In genomic region chr17:45145035-45145389, GRCh38 we compare ENCODE assay signal across 10 cellular contexts.
DNase-seq lines count a peak whose midpoint lies in the region; ATAC-seq and TF ChIP-seq lines count a peak whose summit lies in the region.
"Had no signal": no experiment of that assay in that cellular context is flagged by ENCODE, and none has a peak within 500 bp of the region (broad histone marks: within the 10 kb centered on the region; RNA-seq: fewer than 3 reads in every experiment).

No MANE protein-coding gene starts in this region.

- peaks cover 31% of the 10 kb centered on the region for H3K36me3 Mint-ChIP-seq in activated T-cell treated with anti-CD3 and anti-CD28 coated beads, Interleukin-2, amount 50 U/mL, for 24 hours (ENCODE audit: low read depth)
- H3K36me3 Mint-ChIP-seq in dendritic cell treated with granulocyte-macrophage colony-stimulating factor and Interleukin-4, amounts not matched to agents 40 ng/mL and 50 ng/mL, for 4 days (ENCODE audit: low read depth) = peaks cover 35% of the 10 kb centered on the region

- H3K9me3 ChIP-seq in muscle layer of duodenum (ENCODE audit: control insufficient read depth in 1 of 2, low read length in 2 of 2) (no peaks in the 10 kb centered on the region), tibial artery (no peaks in the 10 kb centered on the region)
- H3K9me3 ChIP-seq: mucosa of descending colon had no signal

- H3K27ac Mint-ChIP-seq in activated T-cell treated with anti-CD3 and anti-CD28 coated beads, Interleukin-2, amount 50 U/mL, for 24 hours = peak overlapping the region; percentile 31
- peak overlapping the region; percentile 82 for H3K27ac Mint-ChIP-seq in dendritic cell treated with granulocyte-macrophage colony-stimulating factor and Interleukin-4, amounts not matched to agents 40 ng/mL and 50 ng/mL, for 4 days

- no peak for TF ChIP-seq CTCF in tibial artery (IDR thresholded peaks at IDR 0.05)

- H3K4me1 ChIP-seq in muscle layer of duodenum (ENCODE audit: control insufficient read depth in 1 of 2, insufficient read depth in 2 of 2, low read length in 2 of 2) (peaks cover 5 to 34% of the 10 kb centered on the region in 2 donors), tibial artery (peaks cover 0 to 41% (median 33%) of the 10 kb centered on the region in 4 donors)

- H3K27ac ChIP-seq in muscle layer of duodenum (ENCODE audit: low read length) = peak overlapping the region; percentile 82
- H3K27ac ChIP-seq in tibial artery = peak overlapping the region; percentile 95 to 99
- H3K27ac ChIP-seq: KMS-11 had no signal

- peaks cover 0 to 4% of the 10 kb centered on the region in 2 donors for H3K36me3 ChIP-seq in muscle layer of duodenum (ENCODE audit: control insufficient read depth in 1 of 2, insufficient read depth in 2 of 2, low read length in 2 of 2)
- peaks cover 0 to 3% (median 0%) of the 10 kb centered on the region in 3 donors for H3K36me3 ChIP-seq in tibial artery

- H3K27me3 Mint-ChIP-seq in activated T-cell treated with anti-CD3 and anti-CD28 coated beads, Interleukin-2, amount 50 U/mL, for 24 hours = no peaks in the 10 kb centered on the region
- H3K27me3 Mint-ChIP-seq in dendritic cell treated with granulocyte-macrophage colony-stimulating factor and Interleukin-4, amounts not matched to agents 40 ng/mL and 50 ng/mL, for 4 days = no peaks in the 10 kb centered on the region

- ATAC-seq in GM18858 (IDR thresholded peaks at IDR 0.05; ENCODE audit: unreplicated experiment) (no peak), HG03108 (IDR thresholded peaks at IDR 0.05; ENCODE audit: unreplicated experiment) (no peak), HG03175 (IDR thresholded peaks at IDR 0.05; ENCODE audit: unreplicated experiment) (no peak)
- ATAC-seq: mucosa of descending colon had no signal

- peak overlapping the region; percentile 43 for H3K4me3 Mint-ChIP-seq in activated T-cell treated with anti-CD3 and anti-CD28 coated beads, Interleukin-2, amount 50 U/mL, for 24 hours
- H3K4me3 Mint-ChIP-seq in dendritic cell treated with granulocyte-macrophage colony-stimulating factor and Interleukin-4, amounts not matched to agents 40 ng/mL and 50 ng/mL, for 4 days = peak overlapping the region; percentile 69

- H3K4me1 Mint-ChIP-seq in activated T-cell treated with anti-CD3 and anti-CD28 coated beads, Interleukin-2, amount 50 U/mL, for 24 hours (ENCODE audit: low read depth) = peaks cover 44% of the 10 kb centered on the region
- H3K4me1 Mint-ChIP-seq in dendritic cell treated with granulocyte-macrophage colony-stimulating factor and Interleukin-4, amounts not matched to agents 40 ng/mL and 50 ng/mL, for 4 days (ENCODE audit: low read depth) = peaks cover 59% of the 10 kb centered on the region

- peak overlapping the region in 1 of 2 donors; percentile 66 for H3K4me3 ChIP-seq in muscle layer of duodenum (ENCODE audit: low read depth in 1 of 2, low read length in 2 of 2)
- peak overlapping the region; percentile 53 to 57 for H3K4me3 ChIP-seq in tibial artery
- H3K4me3 ChIP-seq: mucosa of descending colon had no signal

- H3K27me3 ChIP-seq in muscle layer of duodenum (ENCODE audit: low read depth, low read length) = no peaks in the 10 kb centered on the region
- no peaks in the 10 kb centered on the region for H3K27me3 ChIP-seq in tibial artery

- H3K9me3 Mint-ChIP-seq in activated T-cell treated with anti-CD3 and anti-CD28 coated beads, Interleukin-2, amount 50 U/mL, for 24 hours = no peaks in the 10 kb centered on the region
- H3K9me3 Mint-ChIP-seq in dendritic cell treated with granulocyte-macrophage colony-stimulating factor and Interleukin-4, amounts not matched to agents 40 ng/mL and 50 ng/mL, for 4 days = no peaks in the 10 kb centered on the region

- intact Hi-C loops in dendritic cell treated with granulocyte-macrophage colony-stimulating factor and Interleukin-4, amounts not matched to agents 40 ng/mL and 50 ng/mL, for 4 days (cut with micrococcal nuclease) = no loop called here
- intact Hi-C loops in tibial artery (cut with DNase I; ENCODE audit: low total_unique reads) = no loop called here

- DNase-seq in activated T-cell treated with anti-CD3 and anti-CD28 coated beads, Interleukin-2, amount 50 U/mL, for 24 hours = no peak
- no peak for DNase-seq in activated T-cell treated with anti-CD3 and anti-CD28 coated beads, Interleukin-2, amount 50 U/mL, for 1 hour
- DNase-seq in tibial artery = no peak
